Comparison of ENCODE assay signal across 14 cellular contexts in the genomic region with DNA sequence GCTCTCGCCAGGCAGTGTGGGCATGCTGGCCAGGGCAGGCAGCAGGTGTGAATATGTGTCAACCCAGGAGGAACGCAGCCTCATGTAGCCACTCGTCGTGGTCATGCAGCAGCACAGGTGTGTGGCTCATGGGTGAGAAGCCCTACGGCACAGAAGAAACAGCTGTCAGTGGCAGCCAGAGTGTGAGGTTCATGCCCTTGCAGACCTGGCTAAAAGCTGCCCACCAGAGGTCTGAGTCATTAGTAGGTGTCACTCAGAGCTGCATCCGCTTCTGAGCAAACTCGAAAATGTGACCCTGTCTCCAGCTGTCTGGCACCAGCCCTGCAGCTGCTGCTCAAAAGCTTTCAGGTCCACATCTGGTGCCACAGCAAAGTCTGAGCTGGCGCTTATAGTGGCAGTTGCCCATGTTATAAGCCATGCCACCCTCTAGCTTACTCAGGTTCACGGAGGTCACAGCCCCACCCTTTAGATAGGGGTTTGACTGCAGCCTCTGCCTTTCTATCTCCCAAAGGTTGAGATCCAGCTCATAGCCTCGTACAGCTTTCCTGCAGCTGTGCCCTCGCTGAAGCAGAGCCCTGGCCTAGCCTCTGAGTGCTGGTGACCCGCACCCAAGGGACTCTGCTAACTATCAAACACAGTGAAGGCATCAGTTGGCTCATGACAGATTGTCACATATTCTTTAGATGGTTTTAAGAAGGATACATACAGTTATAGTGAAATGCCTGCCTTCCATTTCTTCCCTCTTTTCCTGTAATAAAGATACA.
DNase-seq lines count a peak whose midpoint lies in the region; ATAC-seq lines count a peak whose summit lies in the region.
"Had no signal": no experiment of that assay in that cellular context is flagged by ENCODE, and none has a peak within 500 bp of the region (broad histone marks: within the 10 kb centered on the region; RNA-seq: fewer than 3 reads in every experiment).

No MANE protein-coding gene starts in this region.

- ATAC-seq in GM18511 (IDR thresholded peaks at IDR 0.05; ENCODE audit: unreplicated experiment) (peak; percentile 87), GM19463 (IDR thresholded peaks at IDR 0.05; ENCODE audit: unreplicated experiment) (peak; percentile 92), HG03108 (IDR thresholded peaks at IDR 0.05; ENCODE audit: unreplicated experiment) (peak; percentile 44), HG02981 (IDR thresholded peaks at IDR 0.05; ENCODE audit: unreplicated experiment) (no peak)
- ATAC-seq in effector memory CD8-positive, alpha-beta T cell (replicated peaks), result no peak
- ATAC-seq: PC-3 had no signal

- peak; percentile 0 for DNase-seq in SW480 (ENCODE audit: low spot score)
- no peak for DNase-seq in hypothalamus (lab: John Stamatoyannopoulos, UW)
- no peak for DNase-seq in middle frontal gyrus (ENCODE audit: extremely low spot score, low spot score)
- DNase-seq in effector memory CD8-positive, alpha-beta T cell, result no peak
- DNase-seq: DMS153, NCI-H2171 treated with DMSO at 0.1 percent for 48 hours, PC-3, sigmoid colon had no signal

- no peak overlapping the region for H3K27ac Mint-ChIP-seq in effector memory CD8-positive, alpha-beta T cell
- H3K27ac Mint-ChIP-seq: activated T-helper 2 cell treated with anti-CD3 and anti-CD28 coated beads, Interferon-gamma antibody, Interleukin-2, Interleukin-4, amounts not matched to agents 10 μg/mL and 5 μg/mL and 100 μg/mL, durations not matched to agents 14 hours and 24 hours and 36 hours; dendritic cell treated with granulocyte-macrophage colony-stimulating factor and Interleukin-4, amounts not matched to agents 40 ng/mL and 50 ng/mL, for 4 days had no signal

- peaks cover 7% of the 10 kb centered on the region in 2 donors for H3K9me3 Mint-ChIP-seq in effector memory CD8-positive, alpha-beta T cell
- H3K9me3 Mint-ChIP-seq: activated T-helper 2 cell treated with anti-CD3 and anti-CD28 coated beads, Interferon-gamma antibody, Interleukin-2, Interleukin-4, amounts not matched to agents 10 μg/mL and 5 μg/mL and 100 μg/mL, durations not matched to agents 14 hours and 24 hours and 36 hours had no signal

- no peaks in the 10 kb centered on the region for H3K36me3 Mint-ChIP-seq in effector memory CD8-positive, alpha-beta T cell (ENCODE audit: insufficient read depth)

- H3K4me1 Mint-ChIP-seq in effector memory CD8-positive, alpha-beta T cell (ENCODE audit: low read depth in 2 of 2), result no peaks in the 10 kb centered on the region

- H3K27me3 Mint-ChIP-seq in effector memory CD8-positive, alpha-beta T cell, result no peaks in the 10 kb centered on the region
- H3K27me3 Mint-ChIP-seq: dendritic cell treated with granulocyte-macrophage colony-stimulating factor and Interleukin-4, amounts not matched to agents 40 ng/mL and 50 ng/mL, for 4 days had no signal

- H3K4me3 Mint-ChIP-seq in effector memory CD8-positive, alpha-beta T cell, result no peak overlapping the region
- H3K4me3 Mint-ChIP-seq: dendritic cell treated with granulocyte-macrophage colony-stimulating factor and Interleukin-4, amounts not matched to agents 40 ng/mL and 50 ng/mL, for 4 days had no signal

Comparison
In these comparisons a context has a peak if more than half of its experiments do, and no peak if none do; other contexts are left out.
1. ATAC-seq: peak in GM18511 (single experiment), GM19463 (single experiment) and HG03108 (single experiment); none in effector memory CD8-positive, alpha-beta T cell (single experiment) and HG02981 (single experiment).